ENCODE assay signal across 8 cellular contexts in genomic region chr12:12613334-12613733, GRCh38. TPM values are rescaled to one million over a fixed set of nuclear protein-coding genes. Genes with fewer than 3 reads are reported as not detected.
A peak's percentile ranks its signal among the peaks of the same experiment; 100 is the strongest.
DNase-seq lines count a peak whose midpoint lies in the region; ATAC-seq and TF ChIP-seq lines count a peak whose summit lies in the region.

No MANE protein-coding gene starts in this region.

- H3K4me3 Mint-ChIP-seq in HFFc6 = peak overlapping the region; percentile 99

- no peaks in the 10 kb centered on the region for H3K27me3 ChIP-seq in muscle layer of duodenum (ENCODE audit: low read depth, low read length)

- no peaks in the 10 kb centered on the region for H3K9me3 ChIP-seq in muscle layer of duodenum (ENCODE audit: control insufficient read depth in 1 of 2, low read length in 2 of 2)

- H3K27ac ChIP-seq in muscle layer of duodenum (ENCODE audit: low read length) = peak overlapping the region; percentile 32

- peak overlapping the region; percentile 48 for H3K27ac Mint-ChIP-seq in HFFc6

- TF ChIP-seq CTCF in AG10803 (conservative IDR thresholded peaks at IDR 0.05; ENCODE audit: low read length) = no peak
- TF ChIP-seq CTCF in HFFc6 (IDR thresholded peaks at IDR 0.05) = no peak
- no peak for TF ChIP-seq CTCF in astrocyte of the cerebellum (IDR thresholded peaks at IDR 0.05; ENCODE audit: low read depth, low read length, missing control alignments)

- H3K9me3 Mint-ChIP-seq in HFFc6 = no peaks in the 10 kb centered on the region

- no peaks in the 10 kb centered on the region; the same call in 1 of the 2 replicates for H3K27me3 Mint-ChIP-seq in HFFc6 (ENCODE audit: insufficient read depth)

- no peaks in the 10 kb centered on the region for H3K36me3 ChIP-seq in muscle layer of duodenum (ENCODE audit: control insufficient read depth in 1 of 2, insufficient read depth in 2 of 2, low read length in 2 of 2)

- H3K4me3 ChIP-seq in AG10803 (ENCODE audit: low read length) = peak overlapping the region; percentile 16
- peak overlapping the region; percentile 75 for H3K4me3 ChIP-seq in astrocyte of the cerebellum (ENCODE audit: low read depth, low read length)
- peak overlapping the region in 1 of 2 donors; percentile 82 for H3K4me3 ChIP-seq in muscle layer of duodenum (ENCODE audit: low read depth in 1 of 2, low read length in 2 of 2)

- H3K4me1 Mint-ChIP-seq in HFFc6 (ENCODE audit: low read depth) = peaks cover 37% of the 10 kb centered on the region

- peaks cover 9 to 26% of the 10 kb centered on the region in 2 donors for H3K4me1 ChIP-seq in muscle layer of duodenum (ENCODE audit: control insufficient read depth in 1 of 2, insufficient read depth in 2 of 2, low read length in 2 of 2)

- H3K36me3 Mint-ChIP-seq in HFFc6 (ENCODE audit: low read depth) = peaks cover 4% of the 10 kb centered on the region

- DNase-seq in AG10803 (ENCODE audit: low read depth) (no peak), HFFc6 (no peak), astrocyte of the cerebellum (ENCODE audit: low read depth) (no peak), NCI-H2196 (lab: John Stamatoyannopoulos, UW; ENCODE audit: unreplicated experiment) (no peak), germinal center (ENCODE audit: low spot score) (no peak)

- ATAC-seq in GM21390 (IDR thresholded peaks at IDR 0.05; ENCODE audit: unreplicated experiment) (no peak), GM21528 (IDR thresholded peaks at IDR 0.05; ENCODE audit: low FRiP score, unreplicated experiment) (no peak)

- in situ Hi-C loops in astrocyte of the cerebellum (cut with HindIII; ENCODE audit: low sequenced_read_pairs) = no loop called here

RNA-seq across cellular contexts. Expression of gene CREBL2, which starts 1.7 kb away (rescaled TPM):
- total RNA-seq in HFFc6 (2021; fragmentation: NEBNext Ultra II Directional; extraction: Animal tissue kit (Norgen Biotek cat#: 25700)) = 10 to 100 TPM; 20.9 to 25.7 (median 23.2) TPM

RNA-seq across cellular contexts. Expression of gene DUSP16, which starts 50.7 kb away (rescaled TPM):
- total RNA-seq in HFFc6 (2021; fragmentation: NEBNext Ultra II Directional; extraction: Animal tissue kit (Norgen Biotek cat#: 25700)) = 1 to 10 TPM; 5.9 to 8.9 (median 7.4) TPM
